In genomic region chr2:78237704-78238103, GRCh38 we compare ENCODE assay signal across 8 cellular contexts.
"Had no signal": no experiment of that assay in that cellular context is flagged by ENCODE, and none has a peak within 500 bp of the region (broad histone marks: within the 10 kb centered on the region; RNA-seq: fewer than 3 reads in every experiment).

No MANE protein-coding gene starts in this region.

- H3K4me3 ChIP-seq: GM12878 had no signal

- DNase-seq: GDM1, GF-D8 had no signal

- FAIRE-seq: G401.6, GM12878, GM12891, GM12892, GM18507, GM19239 had no signal

- ATAC-seq: GM12878 had no signal
